Comparison of ENCODE assay signal across 9 cellular contexts in the genomic region with DNA sequence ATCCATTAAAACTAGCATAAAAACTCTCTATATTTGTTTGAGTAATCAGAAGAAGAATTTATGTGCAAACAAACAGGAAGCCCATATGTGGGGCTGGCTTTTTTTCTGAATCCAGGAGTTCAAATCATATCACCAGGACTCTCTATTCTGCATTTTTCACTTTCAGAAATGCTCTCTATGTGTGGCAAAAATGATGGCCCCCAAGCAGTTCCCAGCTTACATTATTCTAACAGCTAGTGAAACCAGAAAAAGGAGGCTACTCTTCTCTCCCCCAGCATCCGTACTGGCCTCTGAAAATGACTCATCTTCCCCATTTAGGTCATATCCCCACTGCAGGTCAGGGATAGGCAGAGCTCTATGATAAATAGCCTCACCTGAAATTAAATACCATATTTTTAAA. TPM values are rescaled to one million over a fixed set of nuclear protein-coding genes. Genes with fewer than 3 reads are reported as not detected.
DNase-seq lines count a peak whose midpoint lies in the region; ATAC-seq, FAIRE-seq and TF ChIP-seq lines count a peak whose summit lies in the region.
"Had no signal": no experiment of that assay in that cellular context is flagged by ENCODE, and none has a peak within 500 bp of the region (broad histone marks: within the 10 kb centered on the region; RNA-seq: fewer than 3 reads in every experiment).

No MANE protein-coding gene starts in this region.

- H3K36me3 ChIP-seq in mucosa of descending colon (ENCODE audit: low read depth) = no peaks in the 10 kb centered on the region

- peaks cover 12% of the 10 kb centered on the region for H3K4me1 ChIP-seq in mucosa of descending colon (ENCODE audit: low read depth)

- ATAC-seq in left cardiac atrium (peak; percentile 19 to 79), Right ventricle myocardium inferior (no peak), HG02884 (IDR thresholded peaks at IDR 0.05; ENCODE audit: unreplicated experiment) (peak; percentile 88), mucosa of descending colon (peak; percentile 37)

- no peaks in the 10 kb centered on the region for H3K9me3 ChIP-seq in mucosa of descending colon

- no peak for DNase-seq in left cardiac atrium
- DNase-seq in Right ventricle myocardium inferior (ENCODE audit: missing footprints) = no peak
- peak; percentile 17 for DNase-seq in RCC 7860 (ENCODE audit: low spot score)
- DNase-seq in mucosa of descending colon = no peak
- DNase-seq in SHP77 treated with DMSO at 0.1 percent for 48 hours (lab: John Stamatoyannopoulos, UW) = no peak
- no peak for DNase-seq in nucleus accumbens (lab: John Stamatoyannopoulos, UW)
- DNase-seq in islet precursor cell = no peak

- TF ChIP-seq CTCF in mucosa of descending colon (IDR thresholded peaks at IDR 0.05) = no peak

- peak; percentile 58 for FAIRE-seq in RCC 7860 (lab: Jason Lieb, UNC)
- FAIRE-seq: G401.6 had no signal

- no peak overlapping the region for H3K4me3 ChIP-seq in mucosa of descending colon

- intact Hi-C loops in left cardiac atrium (cut with DNase I) = no loop called here
- intact Hi-C loops in Right ventricle myocardium inferior (cut with DNase I) = no loop called here
- intact Hi-C loops in mucosa of descending colon (cut with DNase I, micrococcal nuclease) = no loop called here

RNA-seq across cellular contexts. Expression of a gene that starts 20.4 kb away (rescaled TPM):
- total RNA-seq in left cardiac atrium (10 to 100 TPM; 19.9 to 26.2 TPM), Right ventricle myocardium inferior (19.2 TPM), mucosa of descending colon (10 to 100 TPM; 34.0 to 42.8 (median 35.6) TPM)
